8 cellular contexts compared by ENCODE assay signal in the genomic region with DNA sequence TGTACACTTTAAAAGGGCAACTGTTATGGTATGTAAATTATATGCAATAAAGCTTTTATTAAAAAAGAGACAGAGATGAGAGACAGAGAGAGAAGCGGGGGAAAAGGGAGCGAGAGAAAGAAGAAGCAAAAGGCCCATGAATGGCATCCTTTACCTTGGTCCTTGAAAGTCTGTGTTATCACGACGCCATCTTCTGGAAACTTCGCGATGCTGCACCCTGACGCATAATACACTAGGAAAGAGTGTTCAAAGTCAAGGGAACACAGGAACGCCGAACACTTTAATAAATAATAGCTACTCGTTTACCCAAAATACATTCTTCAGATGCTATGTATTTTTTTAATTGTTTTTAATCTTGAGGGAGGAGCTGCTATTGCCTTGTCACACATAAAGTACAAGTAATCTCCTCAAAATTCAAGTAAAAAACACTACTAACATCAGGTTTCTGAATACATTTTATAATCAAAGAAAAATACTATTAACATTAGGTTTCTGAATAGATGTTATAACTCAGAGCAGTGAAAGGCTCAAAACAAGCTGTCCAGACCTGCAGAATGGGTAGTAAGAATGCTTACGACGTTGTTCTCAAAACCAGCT. TPM values are rescaled to one million over a fixed set of nuclear protein-coding genes. Genes with fewer than 3 reads are reported as not detected.
DNase-seq lines count a peak whose midpoint lies in the region; ATAC-seq and TF ChIP-seq lines count a peak whose summit lies in the region.
"Had no signal": no experiment of that assay in that cellular context is flagged by ENCODE, and none has a peak within 500 bp of the region (broad histone marks: within the 10 kb centered on the region; RNA-seq: fewer than 3 reads in every experiment).

No MANE protein-coding gene starts in this region.

- H3K27ac ChIP-seq in SJSA1: no peak overlapping the region

- no peak overlapping the region for H3K4me3 ChIP-seq in SJSA1

- H3K9me3 ChIP-seq in SJSA1 (replicated peaks): no peaks in the 10 kb centered on the region

- no peak overlapping the region for H3K4me3 Mint-ChIP-seq in endothelial cell (ENCODE audit: unreplicated experiment)
- H3K4me3 Mint-ChIP-seq: activated B cell treated with CpG ODN at 0.5 μM for 24 hours had no signal

- TF ChIP-seq CTCF in LNCAP (IDR thresholded peaks at IDR 0.05) (peak; percentile 81), endothelial cell (IDR thresholded peaks at IDR 0.05; ENCODE audit: unreplicated experiment) (peak; percentile 69)

- H3K9me3 Mint-ChIP-seq in endothelial cell (ENCODE audit: unreplicated experiment): no peaks in the 10 kb centered on the region
- H3K9me3 Mint-ChIP-seq: activated B cell treated with CpG ODN at 0.5 μM for 24 hours had no signal

- no peak for ATAC-seq in HG02642 (IDR thresholded peaks at IDR 0.05; ENCODE audit: poor library complexity, unreplicated experiment)

- no peaks in the 10 kb centered on the region for H3K4me1 Mint-ChIP-seq in endothelial cell (ENCODE audit: unreplicated experiment)

- no peaks in the 10 kb centered on the region for H3K4me1 ChIP-seq in SJSA1 (replicated peaks)

- H3K36me3 ChIP-seq in SJSA1: peaks cover 87% of the 10 kb centered on the region

- no peak overlapping the region for H3K27ac Mint-ChIP-seq in endothelial cell (ENCODE audit: unreplicated experiment)
- H3K27ac Mint-ChIP-seq: activated B cell treated with CpG ODN at 0.5 μM for 24 hours had no signal

- H3K36me3 Mint-ChIP-seq in endothelial cell (ENCODE audit: low read depth, unreplicated experiment): peaks cover 33% of the 10 kb centered on the region

- peak; percentile 50 for DNase-seq in ELF-1 (ENCODE audit: low read depth, low spot score)
- peak; percentile 41 to 46 for DNase-seq in SJSA1 (ENCODE audit: low read depth in 1 of 2, low spot score in 2 of 2)
- peak; percentile 54 for DNase-seq in endothelial cell (ENCODE audit: low spot score)
- peak; percentile 59 for DNase-seq in middle frontal gyrus (ENCODE audit: extremely low spot score, low spot score)
- no peak for DNase-seq in NCI-H187 treated with DMSO at 0.1 percent for 48 hours (lab: John Stamatoyannopoulos, UW)
- DNase-seq: activated B cell treated with CpG ODN at 0.5 μM for 24 hours had no signal

- H3K27me3 Mint-ChIP-seq in endothelial cell (ENCODE audit: unreplicated experiment): no peaks in the 10 kb centered on the region
- H3K27me3 Mint-ChIP-seq: activated B cell treated with CpG ODN at 0.5 μM for 24 hours had no signal

- H3K27me3 ChIP-seq in SJSA1 (replicated peaks): no peaks in the 10 kb centered on the region

RNA-seq across cellular contexts. Expression of a gene that starts 23.0 kb away (rescaled TPM):
- total RNA-seq in SJSA1 (2014; rRNA removed; shearing (Covaris generic)): not detected in 2 replicates
- not detected for total RNA-seq in endothelial cell (ENCODE audit: unreplicated experiment)
- total RNA-seq: activated B cell treated with CpG ODN at 0.5 μM for 24 hours had no signal

RNA-seq across cellular contexts. Expression of a gene that starts 51.1 kb away (rescaled TPM):
- total RNA-seq in SJSA1 (2014; rRNA removed; shearing (Covaris generic)): 64.9 and 65.0 TPM in 2 replicates
- 79.7 TPM for total RNA-seq in endothelial cell (ENCODE audit: unreplicated experiment)
